Comparison of ENCODE assay signal across 10 cellular contexts in genomic region chr16:4328580-4329353, GRCh38. TPM values are rescaled to one million over a fixed set of nuclear protein-coding genes. Genes with fewer than 3 reads are reported as not detected.
A peak's percentile ranks its signal among the peaks of the same experiment; 100 is the strongest.
DNase-seq lines count a peak whose midpoint lies in the region; ATAC-seq lines count a peak whose summit lies in the region.
"Had no signal": no experiment of that assay in that cellular context is flagged by ENCODE, and none has a peak within 500 bp of the region (broad histone marks: within the 10 kb centered on the region; RNA-seq: fewer than 3 reads in every experiment).

No MANE protein-coding gene starts in this region.

- no peaks in the 10 kb centered on the region for H3K36me3 ChIP-seq in esophagus (ENCODE audit: control insufficient read depth in 2 of 2, insufficient read depth in 2 of 2, low read length in 1 of 2)
- no peaks in the 10 kb centered on the region for H3K36me3 ChIP-seq in naive thymus-derived CD4-positive, alpha-beta T cell (ENCODE audit: control insufficient read depth in 2 of 3, insufficient read depth in 3 of 3, low read length in 3 of 3)
- no peaks in the 10 kb centered on the region for H3K36me3 ChIP-seq in aorta (ENCODE audit: control insufficient read depth in 1 of 2, insufficient read depth in 2 of 2, low read length in 1 of 2)
- H3K36me3 ChIP-seq: SJCRH30 had no signal

- peak overlapping the region; percentile 63 to 82 for H3K4me3 Mint-ChIP-seq in stimulated activated naive CD8-positive, alpha-beta T cell treated with anti-CD3 and anti-CD28 coated beads, Interleukin-15, amount 100 ng/mL, for 72 hours
- H3K4me3 Mint-ChIP-seq in naive thymus-derived CD4-positive, alpha-beta T cell: peak overlapping the region in 8 of 10 donors; percentile 21 to 79 (median 52)
- H3K4me3 Mint-ChIP-seq in activated CD4-positive, alpha-beta memory T cell treated with anti-CD3 and anti-CD28 coated beads for 36 hours: no peak overlapping the region

- H3K9me3 ChIP-seq in esophagus (ENCODE audit: control insufficient read depth in 2 of 2, insufficient read depth in 1 of 2, low read depth in 1 of 2, low read length in 1 of 2): no peaks in the 10 kb centered on the region
- no peaks in the 10 kb centered on the region for H3K9me3 ChIP-seq in naive thymus-derived CD4-positive, alpha-beta T cell (ENCODE audit: control insufficient read depth in 2 of 3, low read length in 3 of 3)
- no peaks in the 10 kb centered on the region for H3K9me3 ChIP-seq in aorta (ENCODE audit: control insufficient read depth, low read length)
- H3K9me3 ChIP-seq: SJCRH30 had no signal

- H3K9me3 Mint-ChIP-seq in stimulated activated naive CD8-positive, alpha-beta T cell treated with anti-CD3 and anti-CD28 coated beads, Interleukin-15, amount 100 ng/mL, for 72 hours: no peaks in the 10 kb centered on the region
- no peaks in the 10 kb centered on the region for H3K9me3 Mint-ChIP-seq in naive thymus-derived CD4-positive, alpha-beta T cell
- no peaks in the 10 kb centered on the region for H3K9me3 Mint-ChIP-seq in activated CD4-positive, alpha-beta memory T cell treated with anti-CD3 and anti-CD28 coated beads for 36 hours

- H3K27me3 Mint-ChIP-seq in stimulated activated naive CD8-positive, alpha-beta T cell treated with anti-CD3 and anti-CD28 coated beads, Interleukin-15, amount 100 ng/mL, for 72 hours: peaks cover 8% of the 10 kb centered on the region
- peaks cover 0 to 19% (median 0%) of the 10 kb centered on the region in 5 donors for H3K27me3 Mint-ChIP-seq in naive thymus-derived CD4-positive, alpha-beta T cell
- no peaks in the 10 kb centered on the region for H3K27me3 Mint-ChIP-seq in activated CD4-positive, alpha-beta memory T cell treated with anti-CD3 and anti-CD28 coated beads for 36 hours

- peaks cover 3 to 10% of the 10 kb centered on the region in 2 donors for H3K4me1 ChIP-seq in esophagus (ENCODE audit: control insufficient read depth in 2 of 2, insufficient read depth in 2 of 2, low read length in 1 of 2)
- peaks cover 0 to 3% of the 10 kb centered on the region in 2 donors for H3K4me1 ChIP-seq in naive thymus-derived CD4-positive, alpha-beta T cell (ENCODE audit: control insufficient read depth in 2 of 2, insufficient read depth in 2 of 2, low read length in 2 of 2)
- H3K4me1 ChIP-seq in aorta (ENCODE audit: control insufficient read depth in 1 of 2, insufficient read depth in 2 of 2, low read length in 2 of 2): peaks cover 0 to 2% of the 10 kb centered on the region in 2 donors

- H3K27ac ChIP-seq in esophagus (ENCODE audit: low read depth in 2 of 2, low read length in 1 of 2): peak overlapping the region; percentile 37 to 69
- H3K27ac ChIP-seq in naive thymus-derived CD4-positive, alpha-beta T cell (ENCODE audit: low read depth, low read length): no peak overlapping the region
- H3K27ac ChIP-seq in aorta (ENCODE audit: low read depth in 1 of 2, low read length in 2 of 2): peak overlapping the region in 1 of 2 donors; percentile 35
- H3K27ac ChIP-seq: KMS-11, SJCRH30 had no signal

- H3K4me3 ChIP-seq in esophagus (ENCODE audit: low read depth in 1 of 2, low read length in 2 of 2) (no peak overlapping the region), aorta (ENCODE audit: low read length in 2 of 2) (no peak overlapping the region)
- H3K4me3 ChIP-seq in naive thymus-derived CD4-positive, alpha-beta T cell (ENCODE audit: low read length): no peak overlapping the region
- H3K4me3 ChIP-seq: SJCRH30 had no signal

- POLR2A ChIA-PET in naive thymus-derived CD4-positive, alpha-beta T cell (lab: Charles Lee): interaction anchor here (0.8 to 2.3 kb wide), 4 partner anchors 20 to 57 kb away, joined by 3 to 15 read pairs (median 4); partner anchors contain the start of gene TFAP4
- POLR2A ChIA-PET in activated CD4-positive, alpha-beta memory T cell treated with anti-CD3 and anti-CD28 coated beads for 36 hours (lab: Charles Lee): no interaction called here

- H3K36me3 Mint-ChIP-seq in naive thymus-derived CD4-positive, alpha-beta T cell: no peaks in the 10 kb centered on the region
- H3K36me3 Mint-ChIP-seq in activated CD4-positive, alpha-beta memory T cell treated with anti-CD3 and anti-CD28 coated beads for 36 hours: no peaks in the 10 kb centered on the region

- H3K4me1 Mint-ChIP-seq in stimulated activated naive CD8-positive, alpha-beta T cell treated with anti-CD3 and anti-CD28 coated beads, Interleukin-15, amount 100 ng/mL, for 72 hours: peaks cover 9% of the 10 kb centered on the region
- H3K4me1 Mint-ChIP-seq in naive thymus-derived CD4-positive, alpha-beta T cell: peaks cover 0 to 4% (median 0%) of the 10 kb centered on the region in 7 donors
- H3K4me1 Mint-ChIP-seq in activated CD4-positive, alpha-beta memory T cell treated with anti-CD3 and anti-CD28 coated beads for 36 hours (ENCODE audit: low read depth): peaks cover 6% of the 10 kb centered on the region

- ATAC-seq in stimulated activated naive CD8-positive, alpha-beta T cell treated with anti-CD3 and anti-CD28 coated beads, Interleukin-15, amount 100 ng/mL, for 72 hours: peak; percentile 4
- ATAC-seq in stimulated activated naive CD8-positive, alpha-beta T cell treated with anti-CD3 and anti-CD28 coated beads, Interleukin-15, Interleukin-2, amounts not matched to agents 100 U/mL and 50 U/mL, for 24 hours: no peak
- ATAC-seq in naive thymus-derived CD4-positive, alpha-beta T cell: no peak
- ATAC-seq in aorta (ENCODE audit: low FRiP score): peak; percentile 4
- ATAC-seq in HG02678 (IDR thresholded peaks at IDR 0.05; ENCODE audit: unreplicated experiment): no peak

- no peak for DNase-seq in stimulated activated naive CD8-positive, alpha-beta T cell treated with anti-CD3 and anti-CD28 coated beads, Interleukin-15, amount 100 ng/mL, for 72 hours
- DNase-seq in stimulated activated naive CD8-positive, alpha-beta T cell treated with anti-CD3 and anti-CD28 coated beads, Interleukin-15, Interleukin-2, amounts not matched to agents 100 U/mL and 50 U/mL, for 24 hours: no peak
- no peak for DNase-seq in naive thymus-derived CD4-positive, alpha-beta T cell
- DNase-seq in aorta (no peak), SKM-1 (lab: John Stamatoyannopoulos, UW; ENCODE audit: unreplicated experiment) (no peak)
- no peak for DNase-seq in activated CD4-positive, alpha-beta memory T cell treated with anti-CD3 and anti-CD28 coated beads for 36 hours

- no peak overlapping the region for H3K27ac Mint-ChIP-seq in stimulated activated naive CD8-positive, alpha-beta T cell treated with anti-CD3 and anti-CD28 coated beads, Interleukin-15, amount 100 ng/mL, for 72 hours
- no peak overlapping the region for H3K27ac Mint-ChIP-seq in naive thymus-derived CD4-positive, alpha-beta T cell
- no peak overlapping the region for H3K27ac Mint-ChIP-seq in activated CD4-positive, alpha-beta memory T cell treated with anti-CD3 and anti-CD28 coated beads for 36 hours

- intact Hi-C loops in naive thymus-derived CD4-positive, alpha-beta T cell (cut with micrococcal nuclease): loop anchor here in 1 of 2 donors (2.0 kb wide), 1 partner anchor 76 kb away; no protein-coding TSS in a partner anchor
- intact Hi-C loops in aorta (cut with DNase I): loop anchor here (1.0 to 5.0 kb wide), 3 partner anchors 36 to 56 kb away; partner anchors contain the start of gene TFAP4 (in 1 of the 2)
- intact Hi-C loops in activated CD4-positive, alpha-beta memory T cell treated with anti-CD3 and anti-CD28 coated beads for 36 hours (cut with micrococcal nuclease): loop anchor here (5.0 kb wide), 1 partner anchor 56 kb away; the partner anchor contains the start of gene TFAP4

- 46 to 53% methylated on average over 14 of the region's 14 CpGs for WGBS in esophagus, 2 donors
- WGBS in aorta, 2 donors: 18% methylated on average over 13 to 14 of the region's 14 CpGs

- no peaks in the 10 kb centered on the region for H3K27me3 ChIP-seq in esophagus (ENCODE audit: control insufficient read depth in 1 of 2, insufficient read depth in 2 of 2, low read length in 2 of 2)
- no peaks in the 10 kb centered on the region for H3K27me3 ChIP-seq in naive thymus-derived CD4-positive, alpha-beta T cell (ENCODE audit: control insufficient read depth in 2 of 2, insufficient read depth in 2 of 2, low read length in 2 of 2)
- no peaks in the 10 kb centered on the region for H3K27me3 ChIP-seq in aorta (ENCODE audit: control insufficient read depth in 1 of 2, insufficient read depth in 2 of 2, low read length in 1 of 2)
- H3K27me3 ChIP-seq: SJCRH30 had no signal

- CTCF ChIA-PET in naive thymus-derived CD4-positive, alpha-beta T cell (lab: Charles Lee): interaction anchor here (0.6 to 3.6 kb wide), 7 partner anchors 18 to 502 kb away, joined by 3 to 22 read pairs (median 4); no protein-coding TSS in a partner anchor
- CTCF ChIA-PET in activated CD4-positive, alpha-beta memory T cell treated with anti-CD3 and anti-CD28 coated beads for 36 hours (lab: Charles Lee): interaction anchor here (0.9 to 3.1 kb wide), 18 partner anchors 9 to 346 kb away, joined by 3 to 28 read pairs (median 5); partner anchors contain the start of gene TFAP4

RNA-seq across cellular contexts. Expression of gene GLIS2, which starts 12.9 kb away (rescaled TPM):
- polyA plus RNA-seq in esophagus: 1 to 10 TPM; 1.2 to 1.6 TPM
- under 1 TPM in 1 of 5 experiments, not detected in 4; 0.53 TPM for total RNA-seq in naive thymus-derived CD4-positive, alpha-beta T cell
- not detected for polyA plus RNA-seq in naive thymus-derived CD4-positive, alpha-beta T cell
- 10 to 100 TPM; 37.3 to 72.6 TPM for total RNA-seq in aorta
- 10 to 100 TPM; 12.3 to 21.3 TPM for polyA plus RNA-seq in aorta
- under 1 TPM; 0.52 to 0.68 TPM for total RNA-seq in activated CD4-positive, alpha-beta memory T cell treated with anti-CD3 and anti-CD28 coated beads for 36 hours

RNA-seq across cellular contexts. Expression of gene PAM16, which starts 22.4 kb away (rescaled TPM):
- polyA plus RNA-seq in esophagus: 10 to 100 TPM; 48.2 to 86.1 TPM
- 10 to 100 TPM; 34.1 to 46.2 (median 45.0) TPM for total RNA-seq in naive thymus-derived CD4-positive, alpha-beta T cell
- polyA plus RNA-seq in naive thymus-derived CD4-positive, alpha-beta T cell: 10 to 100 TPM; 34.6 to 45.8 TPM
- 10 to 100 TPM; 23.6 to 25.5 TPM for total RNA-seq in aorta
- polyA plus RNA-seq in aorta: 10 to 100 TPM; 41.7 to 65.2 TPM
- total RNA-seq in activated CD4-positive, alpha-beta memory T cell treated with anti-CD3 and anti-CD28 coated beads for 36 hours: 10 to 100 TPM; 52.8 to 63.4 TPM

RNA-seq across cellular contexts. Expression of gene VASN, which starts 42.9 kb away (rescaled TPM):
- polyA plus RNA-seq in esophagus (10 to 100 TPM; 25.5 to 32.7 TPM), aorta (10 to 100 TPM; 21.7 to 51.3 TPM)
- 1 to 10 TPM in 1 of 5 experiments, under 1 TPM in 3, not detected in 1; 0.24 to 1.3 (median 0.45) TPM for total RNA-seq in naive thymus-derived CD4-positive, alpha-beta T cell
- under 1 TPM; 0.13 to 0.18 TPM for polyA plus RNA-seq in naive thymus-derived CD4-positive, alpha-beta T cell
- 100 to 1,000 TPM in 1 of 2 donors, 10 to 100 TPM in 1; 67.0 to 120 TPM for total RNA-seq in aorta
- total RNA-seq in activated CD4-positive, alpha-beta memory T cell treated with anti-CD3 and anti-CD28 coated beads for 36 hours: under 1 TPM in 1 of 2 experiments, not detected in 1; 0.07 TPM

RNA-seq across cellular contexts. Expression of gene TFAP4, which starts 55.9 kb away (rescaled TPM):
- 1 to 10 TPM; 6.2 to 7.8 TPM for polyA plus RNA-seq in esophagus
- 10 to 100 TPM; 14.9 to 35.8 (median 25.3) TPM for total RNA-seq in naive thymus-derived CD4-positive, alpha-beta T cell
- polyA plus RNA-seq in naive thymus-derived CD4-positive, alpha-beta T cell: 1 to 10 TPM; 1.3 to 2.1 TPM
- 1 to 10 TPM; 3.8 to 8.0 TPM for total RNA-seq in aorta
- polyA plus RNA-seq in aorta: 1 to 10 TPM; 1.0 to 2.9 TPM
- total RNA-seq in activated CD4-positive, alpha-beta memory T cell treated with anti-CD3 and anti-CD28 coated beads for 36 hours: 10 to 100 TPM; 24.5 to 24.7 TPM

Comparison
In these comparisons a context has a peak if more than half of its experiments do, and no peak if none do; other contexts are left out.
1. ATAC-seq: peak in stimulated activated naive CD8-positive, alpha-beta T cell treated with anti-CD3 and anti-CD28 coated beads, Interleukin-15, amount 100 ng/mL, for 72 hours (single experiment) and aorta (single experiment); none in stimulated activated naive CD8-positive, alpha-beta T cell treated with anti-CD3 and anti-CD28 coated beads, Interleukin-15, Interleukin-2, amounts not matched to agents 100 U/mL and 50 U/mL, for 24 hours (single experiment), naive thymus-derived CD4-positive, alpha-beta T cell (single experiment) and HG02678 (single experiment).
2. RNA of gene GLIS2, which starts 12.9 kb away (total RNA-seq): 37.3 to 72.6 TPM in aorta; 0.52 to 0.68 TPM in activated CD4-positive, alpha-beta memory T cell treated with anti-CD3 and anti-CD28 coated beads for 36 hours and 0.53 TPM in naive thymus-derived CD4-positive, alpha-beta T cell; every median in the first group is over 10 times any median in the second.
3. RNA of gene VASN, which starts 42.9 kb away (total RNA-seq): 67.0 to 120 TPM in aorta; 0.24 to 1.3 TPM in naive thymus-derived CD4-positive, alpha-beta T cell and 0.07 TPM in activated CD4-positive, alpha-beta memory T cell treated with anti-CD3 and anti-CD28 coated beads for 36 hours; every median in the first group is over 10 times any median in the second.